In the genomic region with DNA sequence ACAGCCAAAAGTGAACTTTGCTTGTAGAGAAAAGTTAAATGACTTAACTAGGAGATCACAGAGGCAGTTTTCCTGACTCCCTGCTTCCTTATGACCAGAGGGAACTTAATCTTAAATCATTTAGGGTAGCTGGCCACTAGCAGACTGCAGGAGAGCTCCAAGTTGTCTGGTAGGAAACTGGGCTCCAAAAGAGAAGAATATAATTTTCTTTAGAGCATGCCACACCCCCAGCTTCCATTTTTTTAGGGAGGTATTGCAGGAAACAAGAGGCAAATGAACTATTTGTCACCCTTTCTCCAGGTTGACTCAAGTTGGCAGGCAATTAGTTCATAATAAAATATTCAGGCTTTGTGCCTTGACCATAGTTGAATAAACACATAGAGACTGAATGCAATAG, we compare ENCODE assay signal across 1 cellular context.
TF ChIP-seq lines count a peak whose summit lies in the region.

No MANE protein-coding gene starts in this region.

TF ChIP-seq in GM23338, 12 proteins besides CTCF, POLR2A, EP300 and RAD21 (continued from another document):
- TF ChIP-seq, protein P1, sequence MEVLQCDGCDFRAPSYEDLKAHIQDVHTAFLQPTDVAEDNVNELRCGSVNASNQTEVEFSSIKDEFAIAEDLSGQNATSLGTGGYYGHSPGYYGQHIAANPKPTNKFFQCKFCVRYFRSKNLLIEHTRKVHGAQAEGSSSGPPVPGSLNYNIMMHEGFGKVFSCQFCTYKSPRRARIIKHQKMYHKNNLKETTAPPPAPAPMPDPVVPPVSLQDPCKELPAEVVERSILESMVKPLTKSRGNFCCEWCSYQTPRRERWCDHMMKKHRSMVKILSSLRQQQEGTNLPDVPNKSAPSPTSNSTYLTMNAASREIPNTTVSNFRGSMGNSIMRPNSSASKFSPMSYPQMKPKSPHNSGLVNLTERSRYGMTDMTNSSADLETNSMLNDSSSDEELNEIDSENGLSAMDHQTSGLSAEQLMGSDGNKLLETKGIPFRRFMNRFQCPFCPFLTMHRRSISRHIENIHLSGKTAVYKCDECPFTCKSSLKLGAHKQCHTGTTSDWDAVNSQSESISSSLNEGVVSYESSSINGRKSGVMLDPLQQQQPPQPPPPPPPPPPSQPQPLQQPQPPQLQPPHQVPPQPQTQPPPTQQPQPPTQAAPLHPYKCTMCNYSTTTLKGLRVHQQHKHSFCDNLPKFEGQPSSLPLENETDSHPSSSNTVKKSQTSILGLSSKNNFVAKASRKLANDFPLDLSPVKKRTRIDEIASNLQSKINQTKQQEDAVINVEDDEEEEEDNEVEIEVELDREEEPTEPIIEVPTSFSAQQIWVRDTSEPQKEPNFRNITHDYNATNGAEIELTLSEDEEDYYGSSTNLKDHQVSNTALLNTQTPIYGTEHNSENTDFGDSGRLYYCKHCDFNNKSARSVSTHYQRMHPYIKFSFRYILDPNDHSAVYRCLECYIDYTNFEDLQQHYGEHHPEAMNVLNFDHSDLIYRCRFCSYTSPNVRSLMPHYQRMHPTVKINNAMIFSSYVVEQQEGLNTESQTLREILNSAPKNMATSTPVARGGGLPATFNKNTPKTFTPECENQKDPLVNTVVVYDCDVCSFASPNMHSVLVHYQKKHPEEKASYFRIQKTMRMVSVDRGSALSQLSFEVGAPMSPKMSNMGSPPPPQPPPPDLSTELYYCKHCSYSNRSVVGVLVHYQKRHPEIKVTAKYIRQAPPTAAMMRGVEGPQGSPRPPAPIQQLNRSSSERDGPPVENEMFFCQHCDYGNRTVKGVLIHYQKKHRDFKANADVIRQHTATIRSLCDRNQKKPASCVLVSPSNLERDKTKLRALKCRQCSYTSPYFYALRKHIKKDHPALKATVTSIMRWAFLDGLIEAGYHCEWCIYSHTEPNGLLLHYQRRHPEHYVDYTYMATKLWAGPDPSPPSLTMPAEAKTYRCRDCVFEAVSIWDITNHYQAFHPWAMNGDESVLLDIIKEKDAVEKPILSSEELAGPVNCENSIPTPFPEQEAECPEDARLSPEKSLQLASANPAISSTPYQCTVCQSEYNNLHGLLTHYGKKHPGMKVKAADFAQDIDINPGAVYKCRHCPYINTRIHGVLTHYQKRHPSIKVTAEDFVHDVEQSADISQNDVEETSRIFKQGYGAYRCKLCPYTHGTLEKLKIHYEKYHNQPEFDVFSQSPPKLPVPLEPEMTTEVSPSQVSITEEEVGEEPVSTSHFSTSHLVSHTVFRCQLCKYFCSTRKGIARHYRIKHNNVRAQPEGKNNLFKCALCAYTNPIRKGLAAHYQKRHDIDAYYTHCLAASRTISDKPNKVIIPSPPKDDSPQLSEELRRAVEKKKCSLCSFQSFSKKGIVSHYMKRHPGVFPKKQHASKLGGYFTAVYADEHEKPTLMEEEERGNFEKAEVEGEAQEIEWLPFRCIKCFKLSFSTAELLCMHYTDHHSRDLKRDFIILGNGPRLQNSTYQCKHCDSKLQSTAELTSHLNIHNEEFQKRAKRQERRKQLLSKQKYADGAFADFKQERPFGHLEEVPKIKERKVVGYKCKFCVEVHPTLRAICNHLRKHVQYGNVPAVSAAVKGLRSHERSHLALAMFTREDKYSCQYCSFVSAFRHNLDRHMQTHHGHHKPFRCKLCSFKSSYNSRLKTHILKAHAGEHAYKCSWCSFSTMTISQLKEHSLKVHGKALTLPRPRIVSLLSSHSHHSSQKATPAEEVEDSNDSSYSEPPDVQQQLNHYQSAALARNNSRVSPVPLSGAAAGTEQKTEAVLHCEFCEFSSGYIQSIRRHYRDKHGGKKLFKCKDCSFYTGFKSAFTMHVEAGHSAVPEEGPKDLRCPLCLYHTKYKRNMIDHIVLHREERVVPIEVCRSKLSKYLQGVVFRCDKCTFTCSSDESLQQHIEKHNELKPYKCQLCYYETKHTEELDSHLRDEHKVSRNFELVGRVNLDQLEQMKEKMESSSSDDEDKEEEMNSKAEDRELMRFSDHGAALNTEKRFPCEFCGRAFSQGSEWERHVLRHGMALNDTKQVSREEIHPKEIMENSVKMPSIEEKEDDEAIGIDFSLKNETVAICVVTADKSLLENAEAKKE (CRISPR knock-in tag; IDR thresholded peaks at IDR 0.05): no peak
- no peak for TF ChIP-seq CREB1 (CRISPR knock-in tag; IDR thresholded peaks at IDR 0.05; ENCODE audit: low read depth)
- TF ChIP-seq, protein P2, sequence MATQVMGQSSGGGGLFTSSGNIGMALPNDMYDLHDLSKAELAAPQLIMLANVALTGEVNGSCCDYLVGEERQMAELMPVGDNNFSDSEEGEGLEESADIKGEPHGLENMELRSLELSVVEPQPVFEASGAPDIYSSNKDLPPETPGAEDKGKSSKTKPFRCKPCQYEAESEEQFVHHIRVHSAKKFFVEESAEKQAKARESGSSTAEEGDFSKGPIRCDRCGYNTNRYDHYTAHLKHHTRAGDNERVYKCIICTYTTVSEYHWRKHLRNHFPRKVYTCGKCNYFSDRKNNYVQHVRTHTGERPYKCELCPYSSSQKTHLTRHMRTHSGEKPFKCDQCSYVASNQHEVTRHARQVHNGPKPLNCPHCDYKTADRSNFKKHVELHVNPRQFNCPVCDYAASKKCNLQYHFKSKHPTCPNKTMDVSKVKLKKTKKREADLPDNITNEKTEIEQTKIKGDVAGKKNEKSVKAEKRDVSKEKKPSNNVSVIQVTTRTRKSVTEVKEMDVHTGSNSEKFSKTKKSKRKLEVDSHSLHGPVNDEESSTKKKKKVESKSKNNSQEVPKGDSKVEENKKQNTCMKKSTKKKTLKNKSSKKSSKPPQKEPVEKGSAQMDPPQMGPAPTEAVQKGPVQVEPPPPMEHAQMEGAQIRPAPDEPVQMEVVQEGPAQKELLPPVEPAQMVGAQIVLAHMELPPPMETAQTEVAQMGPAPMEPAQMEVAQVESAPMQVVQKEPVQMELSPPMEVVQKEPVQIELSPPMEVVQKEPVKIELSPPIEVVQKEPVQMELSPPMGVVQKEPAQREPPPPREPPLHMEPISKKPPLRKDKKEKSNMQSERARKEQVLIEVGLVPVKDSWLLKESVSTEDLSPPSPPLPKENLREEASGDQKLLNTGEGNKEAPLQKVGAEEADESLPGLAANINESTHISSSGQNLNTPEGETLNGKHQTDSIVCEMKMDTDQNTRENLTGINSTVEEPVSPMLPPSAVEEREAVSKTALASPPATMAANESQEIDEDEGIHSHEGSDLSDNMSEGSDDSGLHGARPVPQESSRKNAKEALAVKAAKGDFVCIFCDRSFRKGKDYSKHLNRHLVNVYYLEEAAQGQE (IDR thresholded peaks at IDR 0.05; ENCODE audit: unreplicated experiment): no peak
- TF ChIP-seq, protein P3, sequence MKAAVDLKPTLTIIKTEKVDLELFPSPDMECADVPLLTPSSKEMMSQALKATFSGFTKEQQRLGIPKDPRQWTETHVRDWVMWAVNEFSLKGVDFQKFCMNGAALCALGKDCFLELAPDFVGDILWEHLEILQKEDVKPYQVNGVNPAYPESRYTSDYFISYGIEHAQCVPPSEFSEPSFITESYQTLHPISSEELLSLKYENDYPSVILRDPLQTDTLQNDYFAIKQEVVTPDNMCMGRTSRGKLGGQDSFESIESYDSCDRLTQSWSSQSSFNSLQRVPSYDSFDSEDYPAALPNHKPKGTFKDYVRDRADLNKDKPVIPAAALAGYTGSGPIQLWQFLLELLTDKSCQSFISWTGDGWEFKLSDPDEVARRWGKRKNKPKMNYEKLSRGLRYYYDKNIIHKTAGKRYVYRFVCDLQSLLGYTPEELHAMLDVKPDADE (IDR thresholded peaks at IDR 0.05): no peak
- TF ChIP-seq POLR2AphosphoS5 (IDR thresholded peaks at IDR 0.05; ENCODE audit: low read depth): no peak
- TF ChIP-seq JUNB (IDR thresholded peaks at IDR 0.05; ENCODE audit: unreplicated experiment): no peak
- TF ChIP-seq EZH2 (IDR thresholded peaks at IDR 0.05; ENCODE audit: low read depth, unreplicated experiment): no peak
- TF ChIP-seq ZNF331 (CRISPR knock-in tag; IDR thresholded peaks at IDR 0.05; ENCODE audit: low read depth): no peak
